In the genomic region with DNA sequence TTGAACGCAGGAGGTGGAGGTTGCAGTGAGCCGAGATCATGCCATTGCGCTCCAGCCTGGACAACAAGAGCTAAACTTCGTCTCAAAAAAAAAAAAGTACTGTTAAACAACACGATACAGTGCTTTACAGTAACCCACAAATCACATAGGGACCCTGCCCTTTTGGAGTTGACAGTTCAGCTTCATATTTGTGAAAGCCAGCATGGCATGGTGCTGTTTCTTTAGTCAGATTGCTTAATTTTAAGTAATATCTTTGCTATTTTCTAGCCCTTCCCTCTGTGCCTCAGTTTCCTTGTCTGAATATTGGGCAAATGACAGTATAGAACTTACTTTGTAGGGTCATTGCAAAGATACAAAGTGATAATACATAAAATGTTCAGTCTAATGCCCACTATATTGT, we compare ENCODE assay signal across 21 cellular contexts. TPM values are rescaled to one million over a fixed set of nuclear protein-coding genes. Genes with fewer than 3 reads are reported as not detected.
DNase-seq lines count a peak whose midpoint lies in the region; ATAC-seq, FAIRE-seq and TF ChIP-seq lines count a peak whose summit lies in the region.
"Had no signal": no experiment of that assay in that cellular context is flagged by ENCODE, and none has a peak within 500 bp of the region (broad histone marks: within the 10 kb centered on the region; RNA-seq: fewer than 3 reads in every experiment).

No MANE protein-coding gene starts in this region.

- H3K4me3 Mint-ChIP-seq in activated CD4-positive, alpha-beta memory T cell treated with anti-CD3 and anti-CD28 coated beads for 36 hours, result no peak overlapping the region
- H3K4me3 Mint-ChIP-seq in activated naive CD8-positive, alpha-beta T cell treated with anti-CD3 and anti-CD28 coated beads, Interleukin-2, amount 50 U/mL, for 24 hours, result no peak overlapping the region
- H3K4me3 Mint-ChIP-seq: B cell had no signal

- peaks cover 47% of the 10 kb centered on the region for H3K4me1 Mint-ChIP-seq in activated CD4-positive, alpha-beta memory T cell treated with anti-CD3 and anti-CD28 coated beads for 36 hours (ENCODE audit: low read depth)
- H3K4me1 Mint-ChIP-seq in activated naive CD8-positive, alpha-beta T cell treated with anti-CD3 and anti-CD28 coated beads, Interleukin-2, amount 50 U/mL, for 24 hours, result peaks cover 62% of the 10 kb centered on the region

- FAIRE-seq in GM12891 (lab: Jason Lieb, UNC), result no peak
- FAIRE-seq: HTR-8/SVneo had no signal

- H3K4me1 ChIP-seq in neutrophil (ENCODE audit: control insufficient read depth in 1 of 2, insufficient read depth in 1 of 2, low read depth in 1 of 2, low read length in 1 of 2) (peaks cover 41 to 48% of the 10 kb centered on the region in 2 experiments), testis (no peaks in the 10 kb centered on the region)

- peaks cover 23 to 48% of the 10 kb centered on the region in 2 donors for H3K36me3 Mint-ChIP-seq in activated naive CD4-positive, alpha-beta T cell treated with anti-CD3 and anti-CD28 coated beads, Interleukin-2, amount 50 U/mL, for 72 hours
- H3K36me3 Mint-ChIP-seq in activated CD4-positive, alpha-beta memory T cell treated with anti-CD3 and anti-CD28 coated beads for 36 hours, result peaks cover 37% of the 10 kb centered on the region
- peaks cover 67% of the 10 kb centered on the region for H3K36me3 Mint-ChIP-seq in activated naive CD8-positive, alpha-beta T cell treated with anti-CD3 and anti-CD28 coated beads, Interleukin-2, amount 50 U/mL, for 24 hours (ENCODE audit: low read depth)

- CTCF ChIA-PET in activated CD4-positive, alpha-beta memory T cell treated with anti-CD3 and anti-CD28 coated beads for 36 hours (lab: Charles Lee), result interaction anchor here (1.6 kb wide), 1 partner anchor 14 kb away, joined by 9 read pairs; no protein-coding TSS in a partner anchor

- POLR2A ChIA-PET in activated CD4-positive, alpha-beta memory T cell treated with anti-CD3 and anti-CD28 coated beads for 36 hours (lab: Charles Lee), result no interaction called here

- H3K36me3 ChIP-seq in neutrophil (peaks cover 29% of the 10 kb centered on the region), testis (ENCODE audit: low read depth, missing control alignments) (no peaks in the 10 kb centered on the region)

- H3K4me3 ChIP-seq in neutrophil (ENCODE audit: low read depth in 1 of 2, low read length in 1 of 2) (no peak overlapping the region), testis (no peak overlapping the region)

- TF ChIP-seq CTCF in neutrophil (IDR thresholded peaks at IDR 0.05) (no peak), GM13976 (IDR thresholded peaks at IDR 0.05; ENCODE audit: borderline replicate concordance, control extremely low read depth, extremely low read depth, insufficient read depth, missing control alignments) (no peak), testis (IDR thresholded peaks at IDR 0.05) (no peak)

- H3K27me3 Mint-ChIP-seq in activated CD4-positive, alpha-beta memory T cell treated with anti-CD3 and anti-CD28 coated beads for 36 hours, result no peaks in the 10 kb centered on the region
- no peaks in the 10 kb centered on the region for H3K27me3 Mint-ChIP-seq in activated naive CD8-positive, alpha-beta T cell treated with anti-CD3 and anti-CD28 coated beads, Interleukin-2, amount 50 U/mL, for 24 hours
- H3K27me3 Mint-ChIP-seq: B cell; CD4-positive, alpha-beta memory T cell had no signal

- intact Hi-C loops in activated CD4-positive, alpha-beta memory T cell treated with anti-CD3 and anti-CD28 coated beads for 36 hours (cut with micrococcal nuclease), result no loop called here
- intact Hi-C loops in testis (cut with DNase I; ENCODE audit: low total_unique reads), result no loop called here

- H3K27me3 ChIP-seq in neutrophil (no peaks in the 10 kb centered on the region), testis (no peaks in the 10 kb centered on the region)

- H3K9me3 ChIP-seq in neutrophil, result no peaks in the 10 kb centered on the region
- H3K9me3 ChIP-seq in testis, result no peaks in the 10 kb centered on the region

- H3K9me3 Mint-ChIP-seq in activated naive CD4-positive, alpha-beta T cell treated with anti-CD3 and anti-CD28 coated beads, Interleukin-2, amount 50 U/mL, for 72 hours, result no peaks in the 10 kb centered on the region
- no peaks in the 10 kb centered on the region for H3K9me3 Mint-ChIP-seq in activated CD4-positive, alpha-beta memory T cell treated with anti-CD3 and anti-CD28 coated beads for 36 hours
- no peaks in the 10 kb centered on the region for H3K9me3 Mint-ChIP-seq in activated naive CD8-positive, alpha-beta T cell treated with anti-CD3 and anti-CD28 coated beads, Interleukin-2, amount 50 U/mL, for 24 hours
- H3K9me3 Mint-ChIP-seq: CD4-positive, alpha-beta memory T cell had no signal

- WGBS in testis, 2 donors, result 92 to 93% methylated on average over 5 of the region's 5 CpGs

- ATAC-seq in activated naive CD4-positive, alpha-beta T cell treated with anti-CD3 and anti-CD28 coated beads, Interleukin-2, amount 50 U/mL, for 72 hours, result no peak
- ATAC-seq in activated naive CD8-positive, alpha-beta T cell treated with anti-CD3 and anti-CD28 coated beads, Interleukin-2, amount 50 U/mL, for 24 hours, result no peak

- peak overlapping the region; percentile 5 to 23 for H3K27ac Mint-ChIP-seq in activated naive CD4-positive, alpha-beta T cell treated with anti-CD3 and anti-CD28 coated beads, Interleukin-2, amount 50 U/mL, for 72 hours
- H3K27ac Mint-ChIP-seq in activated CD4-positive, alpha-beta memory T cell treated with anti-CD3 and anti-CD28 coated beads for 36 hours, result peak overlapping the region; percentile 64
- peak overlapping the region; percentile 63 for H3K27ac Mint-ChIP-seq in activated naive CD8-positive, alpha-beta T cell treated with anti-CD3 and anti-CD28 coated beads, Interleukin-2, amount 50 U/mL, for 24 hours
- H3K27ac Mint-ChIP-seq: B cell had no signal

- in situ Hi-C loops in GM13976 (cut with MboI; ENCODE audit: low sequenced_read_pairs, unreplicated experiment), result no loop called here

- TF ChIP-seq POLR2A in GM12891 (IDR thresholded peaks at IDR 0.05; ENCODE audit: low read depth, low read length) (no peak), testis (IDR thresholded peaks at IDR 0.05) (no peak)

- H3K27ac ChIP-seq in neutrophil (peak overlapping the region; percentile 38), testis (no peak overlapping the region)
- H3K27ac ChIP-seq: HL-60, RWPE1 had no signal

- DNase-seq in activated naive CD4-positive, alpha-beta T cell treated with anti-CD3 and anti-CD28 coated beads, Interleukin-2, amount 50 U/mL, for 72 hours (ENCODE audit: low spot score in 2 of 2), result no peak
- DNase-seq in activated naive CD4-positive, alpha-beta T cell (lab: John Stamatoyannopoulos, UW), result no peak
- DNase-seq in activated CD4-positive, alpha-beta memory T cell treated with anti-CD3 and anti-CD28 coated beads for 36 hours, result no peak
- no peak for DNase-seq in activated naive CD8-positive, alpha-beta T cell treated with anti-CD3 and anti-CD28 coated beads, Interleukin-2, amount 50 U/mL, for 24 hours
- no peak for DNase-seq in GM12891 (ENCODE audit: insufficient read length, low spot score)
- DNase-seq in GM13976 (ENCODE audit: low spot score), result no peak
- no peak for DNase-seq in testis
- DNase-seq: Calu3; CD4-positive, alpha-beta memory T cell; HCEC 1CT; KBM-7; NCI-H1436; NCI-H2029; NCI-H2171 treated with DMSO at 0.1 percent for 48 hours; NCI-H446 treated with DMSO at 0.1 percent for 48 hours; NCI-H748 treated with DMSO at 0.1 percent for 48 hours had no signal

TF ChIP-seq in GM12891, 5 proteins besides CTCF, POLR2A, EP300 and RAD21:
- no peak for TF ChIP-seq POU2F2 (IDR thresholded peaks at IDR 0.05; ENCODE audit: low read depth, low read length)
- TF ChIP-seq TAF1 (IDR thresholded peaks at IDR 0.05; ENCODE audit: low read depth, low read length), result no peak
- TF ChIP-seq SPI1 (IDR thresholded peaks at IDR 0.05; ENCODE audit: low read depth, low read length), result no peak
- TF ChIP-seq POLR2AphosphoS5 (IDR thresholded peaks at IDR 0.05; ENCODE audit: low read depth, low read length), result no peak

RNA-seq across cellular contexts. Expression of a gene that starts 4.9 kb away (rescaled TPM):
- 100 to 1,000 TPM; 116 to 127 TPM for total RNA-seq in activated naive CD4-positive, alpha-beta T cell treated with anti-CD3 and anti-CD28 coated beads, Interleukin-2, amount 50 U/mL, for 72 hours
- 100 to 1,000 TPM; 134 TPM for total RNA-seq in activated CD4-positive, alpha-beta memory T cell treated with anti-CD3 and anti-CD28 coated beads for 36 hours
- polyA plus RNA-seq in GM12891 (2012; ENCODE audit: low read depth, missing spikeins), result 105 TPM
- 10 to 100 TPM; 62.4 to 71.7 TPM for total RNA-seq in testis
- polyA plus RNA-seq in testis (ENCODE audit: insufficient read depth, low read depth, low replicate concordance), result 87.4 TPM

RNA-seq across cellular contexts. Expression of a gene that starts 5.2 kb away (rescaled TPM):
- total RNA-seq in activated naive CD4-positive, alpha-beta T cell treated with anti-CD3 and anti-CD28 coated beads, Interleukin-2, amount 50 U/mL, for 72 hours, result 100 to 1,000 TPM; 102 to 126 TPM
- 100 to 1,000 TPM; 115 to 118 TPM for total RNA-seq in activated CD4-positive, alpha-beta memory T cell treated with anti-CD3 and anti-CD28 coated beads for 36 hours
- polyA plus RNA-seq in GM12891 (2012; ENCODE audit: low read depth, missing spikeins), result 113 TPM
- 10 to 100 TPM; 22.0 to 26.5 TPM for total RNA-seq in testis
- 25.9 TPM for polyA plus RNA-seq in testis (ENCODE audit: insufficient read depth, low read depth, low replicate concordance)

Comparison
In these comparisons a context has a peak if more than half of its experiments do, and no peak if none do; other contexts are left out.
1. H3K27ac Mint-ChIP-seq: peak in every context shown above with its lines; median percentile 64 in activated CD4-positive, alpha-beta memory T cell treated with anti-CD3 and anti-CD28 coated beads for 36 hours; 63 in activated naive CD8-positive, alpha-beta T cell treated with anti-CD3 and anti-CD28 coated beads, Interleukin-2, amount 50 U/mL, for 24 hours; 14 in activated naive CD4-positive, alpha-beta T cell treated with anti-CD3 and anti-CD28 coated beads, Interleukin-2, amount 50 U/mL, for 72 hours.